10 cellular contexts compared by ENCODE assay signal in genomic region chr4:107760281-107760947, GRCh38. TPM values are rescaled to one million over a fixed set of nuclear protein-coding genes. Genes with fewer than 3 reads are reported as not detected.
DNase-seq lines count a peak whose midpoint lies in the region; ATAC-seq and TF ChIP-seq lines count a peak whose summit lies in the region.
"Had no signal": no experiment of that assay in that cellular context is flagged by ENCODE, and none has a peak within 500 bp of the region (broad histone marks: within the 10 kb centered on the region; RNA-seq: fewer than 3 reads in every experiment).

No MANE protein-coding gene starts in this region.

- 71% methylated on average over 10 of the region's 10 CpGs for WGBS in right cardiac atrium
- 47 to 61% methylated on average over 10 of the region's 10 CpGs for WGBS in transverse colon (ENCODE audit: low coverage in 1 of 2), 2 donors

- H3K4me3 ChIP-seq in right cardiac atrium (ENCODE audit: low read length) (no peak overlapping the region), transverse colon (no peak overlapping the region)

- intact Hi-C loops in Right ventricle myocardium superior (cut with DNase I) (no loop called here), cardiac septum (cut with DNase I) (no loop called here), right cardiac atrium (cut with DNase I) (loop anchor here in 2 of 4 donors (2.0 to 5.0 kb wide), 2 partner anchors 62 to 152 kb away; partner anchors contain the start of gene SGMS2 (in 1 of the 2)), transverse colon (cut with DNase I; ENCODE audit: low total_unique reads) (no loop called here)

- H3K27me3 ChIP-seq in right cardiac atrium (ENCODE audit: control insufficient read depth, insufficient read depth) (no peaks in the 10 kb centered on the region), transverse colon (no peaks in the 10 kb centered on the region)

- H3K4me1 ChIP-seq in right cardiac atrium (ENCODE audit: control insufficient read depth, insufficient read depth, low read length) (no peaks in the 10 kb centered on the region), transverse colon (peaks cover 0 to 7% (median 0%) of the 10 kb centered on the region in 4 donors)

- in situ Hi-C loops in transverse colon (cut with MboI; ENCODE audit: low pct_ligation_motif_present in 1 of 4, low pct_unique_long_range_greater_than_20kb in 1 of 4, low sequenced_read_pairs in 3 of 4) = no loop called here

- ATAC-seq in Right ventricle myocardium superior (ENCODE audit: poor library complexity) (peak; percentile 48), right cardiac atrium (peak in 1 of 2 donors; percentile 70), GM19351 (IDR thresholded peaks at IDR 0.05; ENCODE audit: unreplicated experiment) (no peak)

- TF ChIP-seq EP300 in transverse colon (IDR thresholded peaks at IDR 0.05; ENCODE audit: low read depth) = no peak

- no peak for TF ChIP-seq POLR2A in transverse colon (IDR thresholded peaks at IDR 0.05)

- DNase-seq in Right ventricle myocardium superior (no peak), cardiac septum (ENCODE audit: low spot score) (no peak), right cardiac atrium (peak in 2 of 3 donors; percentile 35 to 60), transverse colon (peak; percentile 67), NCI-H1436 treated with DMSO at 0.1 percent for 48 hours (lab: John Stamatoyannopoulos, UW) (no peak)
- DNase-seq in stimulated activated CD4-positive, alpha-beta T cell treated with anti-CD3 and anti-CD28 coated beads, Interleukin-4, amount 100 ng/mL, for 4 hours = no peak
- DNase-seq: cerebellar nuclear complex, NCI-H2029 treated with DMSO at 0.1 percent for 48 hours had no signal

- no peak overlapping the region for H3K27ac ChIP-seq in VCaP
- H3K27ac ChIP-seq in right cardiac atrium (ENCODE audit: low read length) = no peak overlapping the region
- no peak overlapping the region for H3K27ac ChIP-seq in transverse colon

- H3K36me3 ChIP-seq in transverse colon = no peaks in the 10 kb centered on the region

- H3K9me3 ChIP-seq in right cardiac atrium (ENCODE audit: control insufficient read depth, low read length) (no peaks in the 10 kb centered on the region), transverse colon (no peaks in the 10 kb centered on the region)

- TF ChIP-seq CTCF in VCaP (conservative IDR thresholded peaks at IDR 0.05) (peak; percentile 85), transverse colon (IDR thresholded peaks at IDR 0.05) (peak; percentile 36 to 58 (median 48))

RNA-seq across cellular contexts. Expression of gene PAPSS1, which starts 40.4 kb away (rescaled TPM):
- total RNA-seq in Right ventricle myocardium superior (7.8 TPM), cardiac septum (13.8 TPM), right cardiac atrium (10 to 100 TPM; 12.6 to 15.3 (median 13.6) TPM), transverse colon (10 to 100 TPM in 3 of 4 donors, 1 to 10 TPM in 1; 7.5 to 23.3 (median 16.8) TPM)
- 11.5 TPM for polyA plus RNA-seq in right cardiac atrium

Comparison
In these comparisons a context has a peak if more than half of its experiments do, and no peak if none do; other contexts are left out.
1. DNase-seq: peak in right cardiac atrium (2 of 3) and transverse colon (single experiment); none in Right ventricle myocardium superior (single experiment), cardiac septum (single experiment), stimulated activated CD4-positive, alpha-beta T cell treated with anti-CD3 and anti-CD28 coated beads, Interleukin-4, amount 100 ng/mL, for 4 hours (0 of 2) and NCI-H1436 treated with DMSO at 0.1 percent for 48 hours (single experiment).